In the genomic region with DNA sequence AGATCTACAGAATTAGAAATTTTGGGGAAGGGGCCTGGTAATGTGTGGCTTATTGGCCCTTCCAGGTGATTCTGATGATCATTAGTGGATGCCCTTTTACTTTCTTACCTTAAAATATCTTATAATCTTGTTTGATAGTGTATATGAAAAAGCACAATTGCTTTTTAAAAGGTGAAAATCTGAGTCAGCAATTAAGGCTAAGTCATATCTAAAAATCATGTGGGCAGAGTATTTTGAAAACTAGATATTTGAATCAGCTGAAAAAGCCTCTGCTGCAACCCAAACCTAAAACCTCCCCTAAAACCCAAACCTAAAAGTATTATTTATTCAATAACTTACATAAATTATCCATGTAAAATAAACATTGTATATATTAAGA, we compare ENCODE assay signal across 9 cellular contexts.
"Had no signal": no experiment of that assay in that cellular context is flagged by ENCODE, and none has a peak within 500 bp of the region (broad histone marks: within the 10 kb centered on the region; RNA-seq: fewer than 3 reads in every experiment).

No MANE protein-coding gene starts in this region.

- H3K36me3 ChIP-seq: HAP-1 had no signal

- ATAC-seq: HCT116 had no signal

- H3K9me3 Mint-ChIP-seq: HFFc6, IgD-negative memory B cell had no signal

- H3K4me1 ChIP-seq: HAP-1 had no signal

- DNase-seq: GOT3, H7, HFFc6, Kasumi-1, KG1 had no signal

- H3K27ac Mint-ChIP-seq: HFFc6 had no signal

- H3K4me3 Mint-ChIP-seq: HFFc6, IgD-negative memory B cell had no signal

- FAIRE-seq: HTR-8/SVneo had no signal

- H3K27me3 Mint-ChIP-seq: IgD-negative memory B cell had no signal

- H3K4me3 ChIP-seq: HAP-1 had no signal

- H3K4me1 Mint-ChIP-seq: IgD-negative memory B cell had no signal

- H3K9me3 ChIP-seq: HAP-1 had no signal
